9 cellular contexts compared by ENCODE assay signal in genomic region chr3:69542265-69543079, GRCh38.
DNase-seq lines count a peak whose midpoint lies in the region; ATAC-seq and TF ChIP-seq lines count a peak whose summit lies in the region.
"Had no signal": no experiment of that assay in that cellular context is flagged by ENCODE, and none has a peak within 500 bp of the region (broad histone marks: within the 10 kb centered on the region; RNA-seq: fewer than 3 reads in every experiment).

No MANE protein-coding gene starts in this region.

- peak overlapping the region; percentile 72 for H3K4me3 ChIP-seq in BE2C (ENCODE audit: low read depth, low read length)
- H3K4me3 ChIP-seq in naive thymus-derived CD4-positive, alpha-beta T cell (ENCODE audit: low read length), result no peak overlapping the region

- DNase-seq in BE2C, result peak; percentile 81
- peak; percentile 21 to 54 for DNase-seq in NOMO-1 (lab: John Stamatoyannopoulos, UW; ENCODE audit: unreplicated experiment in 2 of 2)
- peak; percentile 7 for DNase-seq in fibroblast of gingiva (ENCODE audit: low read depth)
- peak in 1 of 9 donors; percentile 0 for DNase-seq in naive thymus-derived CD4-positive, alpha-beta T cell
- no peak for DNase-seq in NCI-H2107 treated with DMSO at 0.1 percent for 48 hours (lab: John Stamatoyannopoulos, UW; ENCODE audit: unreplicated experiment)
- no peak for DNase-seq in NCI-H1092 (lab: John Stamatoyannopoulos, UW)
- no peak for DNase-seq in kidney glomerular epithelial cell (lab: John Stamatoyannopoulos, UW)

- POLR2A ChIA-PET in naive thymus-derived CD4-positive, alpha-beta T cell (lab: Charles Lee), result no interaction called here

- no peak for TF ChIP-seq CTCF in BE2C (IDR thresholded peaks at IDR 0.05; ENCODE audit: low read depth, low read length)

- no peaks in the 10 kb centered on the region for H3K27me3 ChIP-seq in BE2C
- no peaks in the 10 kb centered on the region for H3K27me3 ChIP-seq in naive thymus-derived CD4-positive, alpha-beta T cell (ENCODE audit: control insufficient read depth in 2 of 2, insufficient read depth in 2 of 2, low read length in 2 of 2)

- no peaks in the 10 kb centered on the region for H3K4me1 ChIP-seq in BE2C
- no peaks in the 10 kb centered on the region for H3K4me1 ChIP-seq in naive thymus-derived CD4-positive, alpha-beta T cell (ENCODE audit: control insufficient read depth in 2 of 2, insufficient read depth in 2 of 2, low read length in 2 of 2)

- H3K27ac Mint-ChIP-seq in naive thymus-derived CD4-positive, alpha-beta T cell, result no peak overlapping the region
- H3K27ac Mint-ChIP-seq: activated T-helper 17 cell treated with anti-CD3 and anti-CD28 coated beads, Interleukin-2, amount 50 U/mL, for 72 hours had no signal

- intact Hi-C loops in naive thymus-derived CD4-positive, alpha-beta T cell (cut with micrococcal nuclease), result no loop called here

- no peaks in the 10 kb centered on the region for H3K36me3 ChIP-seq in BE2C
- H3K36me3 ChIP-seq in naive thymus-derived CD4-positive, alpha-beta T cell (ENCODE audit: control insufficient read depth in 2 of 3, insufficient read depth in 3 of 3, low read length in 3 of 3), result no peaks in the 10 kb centered on the region

- H3K36me3 Mint-ChIP-seq in naive thymus-derived CD4-positive, alpha-beta T cell, result no peaks in the 10 kb centered on the region

- ATAC-seq in naive thymus-derived CD4-positive, alpha-beta T cell, result peak; percentile 37
- no peak for ATAC-seq in GM18520 (IDR thresholded peaks at IDR 0.05; ENCODE audit: unreplicated experiment)
- ATAC-seq: activated T-helper 17 cell treated with anti-CD3 and anti-CD28 coated beads, Interleukin-2, amount 50 U/mL, for 72 hours had no signal

- peaks cover 0 to 17% (median 10%) of the 10 kb centered on the region in 7 donors for H3K4me1 Mint-ChIP-seq in naive thymus-derived CD4-positive, alpha-beta T cell
- H3K4me1 Mint-ChIP-seq: activated T-helper 17 cell treated with anti-CD3 and anti-CD28 coated beads, Interleukin-2, amount 50 U/mL, for 72 hours had no signal

- no peak overlapping the region for H3K27ac ChIP-seq in naive thymus-derived CD4-positive, alpha-beta T cell (ENCODE audit: low read depth, low read length)

- H3K9me3 Mint-ChIP-seq in naive thymus-derived CD4-positive, alpha-beta T cell, result peaks cover 0 to 3% (median 0%) of the 10 kb centered on the region in 11 donors
- H3K9me3 Mint-ChIP-seq: activated T-helper 17 cell treated with anti-CD3 and anti-CD28 coated beads, Interleukin-2, amount 50 U/mL, for 72 hours had no signal

- peaks cover 39 to 46% (median 40%) of the 10 kb centered on the region in 5 donors for H3K27me3 Mint-ChIP-seq in naive thymus-derived CD4-positive, alpha-beta T cell

- CTCF ChIA-PET in naive thymus-derived CD4-positive, alpha-beta T cell (lab: Charles Lee), result no interaction called here

- no peaks in the 10 kb centered on the region for H3K9me3 ChIP-seq in BE2C
- no peaks in the 10 kb centered on the region for H3K9me3 ChIP-seq in naive thymus-derived CD4-positive, alpha-beta T cell (ENCODE audit: control insufficient read depth in 2 of 3, low read length in 3 of 3)

- peak overlapping the region in 1 of 10 donors; percentile 34 for H3K4me3 Mint-ChIP-seq in naive thymus-derived CD4-positive, alpha-beta T cell
- H3K4me3 Mint-ChIP-seq: activated T-helper 17 cell treated with anti-CD3 and anti-CD28 coated beads, Interleukin-2, amount 50 U/mL, for 72 hours had no signal

Comparison
In these comparisons a context has a peak if more than half of its experiments do, and no peak if none do; other contexts are left out.
1. DNase-seq: peak in BE2C (single experiment), NOMO-1 (2 of 2) and fibroblast of gingiva (single experiment); none in NCI-H2107 treated with DMSO at 0.1 percent for 48 hours (single experiment), NCI-H1092 (single experiment) and kidney glomerular epithelial cell (single experiment).